8 cellular contexts compared by ENCODE assay signal in the genomic region with DNA sequence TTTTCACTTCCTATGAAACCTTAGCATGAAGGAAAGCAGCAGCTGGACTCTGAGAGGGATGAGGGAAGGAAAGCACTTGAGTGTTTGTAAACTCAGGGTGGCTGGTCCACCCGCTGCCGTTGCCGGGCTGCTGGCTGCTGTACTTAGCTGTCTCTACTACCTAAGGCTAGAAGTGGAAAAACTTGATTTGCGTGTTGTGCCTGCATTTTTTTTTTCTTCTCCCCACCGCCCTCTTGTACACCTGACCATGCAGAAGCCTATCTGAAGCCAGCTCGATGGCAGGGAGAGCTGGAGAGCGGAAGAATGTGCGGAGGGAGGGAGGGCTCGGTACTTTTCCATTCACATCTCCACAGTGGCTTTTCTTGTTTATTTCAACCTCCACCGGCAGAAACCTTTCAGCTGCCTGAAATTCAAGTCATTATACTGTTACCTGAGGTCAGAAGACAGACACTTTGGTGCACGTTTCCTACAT. TPM values are rescaled to one million over a fixed set of nuclear protein-coding genes. Genes with fewer than 3 reads are reported as not detected.
DNase-seq lines count a peak whose midpoint lies in the region; ATAC-seq and FAIRE-seq lines count a peak whose summit lies in the region.

No MANE protein-coding gene starts in this region.

- POLR2A ChIA-PET in activated CD4-positive, alpha-beta T cell treated with anti-CD3 and anti-CD28 coated beads, Interleukin-2, amount 10 ng/mL, durations not matched to agents 7 days and 5 days (lab: Charles Lee), result interaction anchor here (0.6 kb wide), 1 partner anchor 175 kb away, joined by 5 read pairs; no protein-coding TSS in a partner anchor

- peaks cover 8% of the 10 kb centered on the region; the same call in 1 of the 2 replicates for H3F3A ChIP-seq in GM23248 (ENCODE audit: insufficient read depth)

- H3K27ac ChIP-seq in substantia nigra (ENCODE audit: low read depth, low read length, poor library complexity, severe bottlenecking) (peak overlapping the region; percentile 7), GM23248 (no peak overlapping the region)

- DNase-seq in activated CD4-positive, alpha-beta T cell treated with anti-CD3 and anti-CD28 coated beads, Interleukin-2, amount 10 ng/mL, durations not matched to agents 7 days and 5 days, result no peak
- DNase-seq in activated CD4-positive, alpha-beta T cell treated with anti-CD3 and anti-CD28 coated beads for 1 hour, result no peak
- DNase-seq in substantia nigra (lab: John Stamatoyannopoulos, UW) (peak in 13 of 49 donors; percentile 14 to 56 (median 22)), GM23248 (no peak), GM19240 (ENCODE audit: insufficient read length, low spot score) (no peak)

- H3K9ac ChIP-seq in GM23248, result no peak overlapping the region

- peaks cover 8% of the 10 kb centered on the region for H3K36me3 Mint-ChIP-seq in activated CD4-positive, alpha-beta T cell treated with anti-CD3 and anti-CD28 coated beads, Interleukin-2, amount 10 ng/mL, durations not matched to agents 7 days and 5 days (ENCODE audit: low read depth)
- H3K36me3 Mint-ChIP-seq in activated naive CD8-positive, alpha-beta T cell, result no peaks in the 10 kb centered on the region

- no peak overlapping the region for H3K4me2 ChIP-seq in GM23248 (ENCODE audit: unreplicated experiment)

- H3K4me1 Mint-ChIP-seq in activated CD4-positive, alpha-beta T cell treated with anti-CD3 and anti-CD28 coated beads, Interleukin-2, amount 10 ng/mL, durations not matched to agents 7 days and 5 days, result peaks cover 64% of the 10 kb centered on the region
- H3K4me1 Mint-ChIP-seq in activated naive CD8-positive, alpha-beta T cell (ENCODE audit: low read depth), result peaks cover 59% of the 10 kb centered on the region

- H4K20me1 ChIP-seq in GM23248 (ENCODE audit: insufficient read depth), result no peaks in the 10 kb centered on the region

- peaks cover 4% of the 10 kb centered on the region for H3K27me3 Mint-ChIP-seq in activated CD4-positive, alpha-beta T cell treated with anti-CD3 and anti-CD28 coated beads, Interleukin-2, amount 10 ng/mL, durations not matched to agents 7 days and 5 days
- no peaks in the 10 kb centered on the region for H3K27me3 Mint-ChIP-seq in activated naive CD8-positive, alpha-beta T cell

- H3K79me2 ChIP-seq in GM23248 (ENCODE audit: insufficient read depth), result peaks cover 7% of the 10 kb centered on the region

- ATAC-seq in HG03571 (IDR thresholded peaks at IDR 0.05; ENCODE audit: unreplicated experiment), result no peak

- CTCF ChIA-PET in activated CD4-positive, alpha-beta T cell treated with anti-CD3 and anti-CD28 coated beads, Interleukin-2, amount 10 ng/mL, durations not matched to agents 7 days and 5 days (lab: Charles Lee), result interaction anchor here (0.6 to 2.2 kb wide), 3 partner anchors 9 to 560 kb away, joined by 3 to 14 read pairs (median 6); no protein-coding TSS in a partner anchor

- H3K27me3 ChIP-seq in GM23248 (replicated peaks; ENCODE audit: insufficient read depth), result no peaks in the 10 kb centered on the region

- no peak overlapping the region for H2AFZ ChIP-seq in GM23248

- no peak overlapping the region for H3K4me3 ChIP-seq in GM23248

- no peaks in the 10 kb centered on the region for H3K36me3 ChIP-seq in GM23248 (ENCODE audit: low read depth)

- H3K27ac Mint-ChIP-seq in activated CD4-positive, alpha-beta T cell treated with anti-CD3 and anti-CD28 coated beads, Interleukin-2, amount 10 ng/mL, durations not matched to agents 7 days and 5 days, result peak overlapping the region; percentile 76
- peak overlapping the region; percentile 62 for H3K27ac Mint-ChIP-seq in activated naive CD8-positive, alpha-beta T cell

- H3K4me1 ChIP-seq in GM23248 (ENCODE audit: insufficient read depth), result peaks cover 12% of the 10 kb centered on the region

- no peaks in the 10 kb centered on the region for H3K9me3 ChIP-seq in GM23248 (ENCODE audit: low read depth)

- in situ Hi-C loops in GM23248 (cut with MboI), result loop anchor here (25.0 kb wide), 1 partner anchor 212 kb away; no protein-coding TSS in a partner anchor

- H3K4me3 Mint-ChIP-seq in activated CD4-positive, alpha-beta T cell treated with anti-CD3 and anti-CD28 coated beads, Interleukin-2, amount 10 ng/mL, durations not matched to agents 7 days and 5 days, result no peak overlapping the region
- peak overlapping the region; percentile 15 for H3K4me3 Mint-ChIP-seq in activated naive CD8-positive, alpha-beta T cell

- peaks cover 3% of the 10 kb centered on the region for H3K9me3 Mint-ChIP-seq in activated CD4-positive, alpha-beta T cell treated with anti-CD3 and anti-CD28 coated beads, Interleukin-2, amount 10 ng/mL, durations not matched to agents 7 days and 5 days
- H3K9me3 Mint-ChIP-seq in activated naive CD8-positive, alpha-beta T cell (ENCODE audit: low read depth), result no peaks in the 10 kb centered on the region

- WGBS in GM23248 (ENCODE audit: low coverage in 1 of 2, low lambda C conversion rate in 2 of 2, missing lambda C conversion rate in 2 of 2), 2 experiments, result 87 to 89% methylated on average over 11 of the region's 11 CpGs

- peak; percentile 89 for FAIRE-seq in islet of Langerhans (lab: Jason Lieb, UNC)

- H3K9me2 ChIP-seq in GM23248 (ENCODE audit: insufficient read depth), result no peaks in the 10 kb centered on the region

RNA-seq across cellular contexts. Expression of a gene that starts 4.8 kb away (rescaled TPM):
- total RNA-seq in activated CD4-positive, alpha-beta T cell treated with anti-CD3 and anti-CD28 coated beads, Interleukin-2, amount 10 ng/mL, durations not matched to agents 7 days and 5 days, result 10 to 100 TPM; 12.0 to 12.7 TPM
- 32.3 and 61.6 TPM in 2 replicates for total RNA-seq in GM23248 (2014; rRNA removed; shearing (Covaris generic))
- 6.3 and 8.7 TPM in 2 replicates for polyA plus RNA-seq in GM23248 (2016; fragmentation: Nextera tagmentation; extraction: Ambion mirVana)

RNA-seq across cellular contexts. Expression of a gene that starts 47.7 kb away (rescaled TPM):
- total RNA-seq in activated CD4-positive, alpha-beta T cell treated with anti-CD3 and anti-CD28 coated beads, Interleukin-2, amount 10 ng/mL, durations not matched to agents 7 days and 5 days, result not detected
- not detected in 2 replicates for total RNA-seq in GM23248 (2014; rRNA removed; shearing (Covaris generic))
- polyA plus RNA-seq in GM23248 (2016; fragmentation: Nextera tagmentation; extraction: Ambion mirVana), result not detected in 2 replicates
